In the genomic region with DNA sequence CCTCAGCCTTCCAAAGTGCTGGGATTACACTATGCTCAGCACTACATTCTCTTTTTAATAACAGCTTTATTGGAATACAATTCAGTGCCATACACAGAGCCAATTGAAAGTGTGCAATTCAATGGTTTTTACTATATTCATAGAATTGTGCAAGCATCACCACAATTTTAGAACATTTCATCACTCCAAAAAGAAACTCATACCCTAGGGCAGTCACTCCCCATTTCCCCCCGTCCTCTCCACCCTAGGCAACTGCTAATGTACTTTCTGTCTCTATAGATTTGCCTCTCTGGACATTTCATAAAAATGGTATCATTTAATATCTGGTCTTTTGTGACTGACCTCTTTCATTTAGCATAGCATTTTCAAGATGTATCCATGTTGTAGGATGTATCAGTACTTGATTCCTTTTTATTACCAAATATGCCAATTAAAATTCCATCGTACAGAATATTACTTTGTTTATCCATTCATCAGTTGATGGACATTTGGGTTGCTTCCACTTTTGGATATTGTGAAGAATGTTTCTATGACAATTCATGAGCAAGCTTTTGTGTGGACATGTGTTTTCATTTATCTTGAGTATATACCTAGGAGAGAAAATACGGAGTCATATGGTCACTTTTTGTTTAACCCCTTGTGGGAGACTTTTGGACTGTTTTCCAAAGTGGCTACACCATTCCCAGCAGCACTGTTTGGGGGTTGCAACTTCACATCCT, we compare ENCODE assay signal across 25 cellular contexts. TPM values are rescaled to one million over a fixed set of nuclear protein-coding genes. Genes with fewer than 3 reads are reported as not detected.
DNase-seq lines count a peak whose midpoint lies in the region; ATAC-seq and TF ChIP-seq lines count a peak whose summit lies in the region.
"Had no signal": no experiment of that assay in that cellular context is flagged by ENCODE, and none has a peak within 500 bp of the region (broad histone marks: within the 10 kb centered on the region; RNA-seq: fewer than 3 reads in every experiment).

No MANE protein-coding gene starts in this region.

- H3K27ac ChIP-seq in right atrium auricular region, result peak overlapping the region in 1 of 2 donors; percentile 6
- H3K27ac ChIP-seq: BLaER1 treated with 17β-estradiol and CSF1 and Interleukin-3, amounts not matched to agents 10 nM and 100 nM; psoas muscle; uterus; VCaP had no signal

- H3K4me3 ChIP-seq in AG10803 (ENCODE audit: low read length), result no peak overlapping the region
- H3K4me3 ChIP-seq in right atrium auricular region, result no peak overlapping the region
- H3K4me3 ChIP-seq: BLaER1 treated with 17β-estradiol and CSF1 and Interleukin-3, amounts not matched to agents 10 nM and 100 nM; hepatocyte; psoas muscle; uterus had no signal

- no peaks in the 10 kb centered on the region for H3K9me3 ChIP-seq in right atrium auricular region
- H3K9me3 ChIP-seq: BLaER1 treated with 17β-estradiol and CSF1 and Interleukin-3, amounts not matched to agents 10 nM and 100 nM; Caco-2; psoas muscle; uterus had no signal

- peaks cover 0 to 14% of the 10 kb centered on the region in 2 donors for H3K4me1 ChIP-seq in right atrium auricular region

- DNase-seq in AG10803 (ENCODE audit: low read depth) (peak; percentile 78), Kasumi-1 (lab: John Stamatoyannopoulos, UW) (peak; percentile 28 to 48), fibroblast of peridontal ligament (ENCODE audit: extremely low read depth) (peak; percentile 75), right atrium auricular region (ENCODE audit: low spot score) (no peak), NAMALWA (ENCODE audit: low spot score) (no peak)
- DNase-seq in activated CD4-positive, alpha-beta T cell treated with anti-CD3 and anti-CD28 coated beads, Interleukin-2, amount 50 U/mL, for 4 hours, result no peak
- DNase-seq: ACHN; activated CD4-positive, alpha-beta T cell treated with anti-CD3 and anti-CD28 coated beads, Interleukin-2, amount 10 ng/mL, durations not matched to agents 24 days and 14 days; activated naive CD4-positive, alpha-beta T cell treated with Interleukin-2 at 50 U/mL for 16 hours; activated T-cell treated with anti-CD3 and anti-CD28 coated beads, Interleukin-2, amount 50 U/mL, for 72 hours; amygdala; Caco-2; caudate nucleus; DMS79 treated with DMSO at 0.1 percent for 48 hours; foreskin melanocyte; H9; NCI-H1417 treated with DMSO at 0.1 percent for 48 hours; NCI-H2081 treated with DMSO at 0.1 percent for 48 hours; psoas muscle; uterus had no signal

- ATAC-seq in SK-N-SH treated with all-trans-retinoic acid at 6 μM for 48 hours (peak; percentile 55), GM21390 (IDR thresholded peaks at IDR 0.05; ENCODE audit: unreplicated experiment) (no peak)
- ATAC-seq: activated T-cell treated with anti-CD3 and anti-CD28 coated beads, Interleukin-2, amount 50 U/mL, for 72 hours; psoas muscle had no signal

- TF ChIP-seq CTCF in AG10803 (conservative IDR thresholded peaks at IDR 0.05; ENCODE audit: low read length) (no peak), right atrium auricular region (IDR thresholded peaks at IDR 0.05) (no peak)

- no peaks in the 10 kb centered on the region for H3K36me3 ChIP-seq in right atrium auricular region
- H3K36me3 ChIP-seq: BLaER1 treated with 17β-estradiol and CSF1 and Interleukin-3, amounts not matched to agents 10 nM and 100 nM; uterus had no signal

- no peaks in the 10 kb centered on the region for H3K27me3 ChIP-seq in right atrium auricular region
- H3K27me3 ChIP-seq: BLaER1 treated with 17β-estradiol and CSF1 and Interleukin-3, amounts not matched to agents 10 nM and 100 nM; hepatocyte; uterus had no signal

TF ChIP-seq in SK-N-SH treated with all-trans-retinoic acid at 6 μM for 48 hours, 23 proteins besides CTCF, POLR2A, EP300 and RAD21:
- TF ChIP-seq ISL1 (CRISPR knock-in tag; IDR thresholded peaks at IDR 0.05) (peak; percentile 41; the same call in 1 of the 2 replicates), ZC3H10 (CRISPR knock-in tag; IDR thresholded peaks at IDR 0.05) (no peak)

RNA-seq across cellular contexts. Expression of a gene that starts 6.3 kb away (rescaled TPM):
- 10 to 100 TPM; 41.2 to 45.2 TPM for total RNA-seq in right atrium auricular region

Comparison
In these comparisons a context has a peak if more than half of its experiments do, and no peak if none do; other contexts are left out.
1. DNase-seq: peak in AG10803 (single experiment), Kasumi-1 (2 of 2) and fibroblast of peridontal ligament (single experiment); none in right atrium auricular region (single experiment), NAMALWA (single experiment) and activated CD4-positive, alpha-beta T cell treated with anti-CD3 and anti-CD28 coated beads, Interleukin-2, amount 50 U/mL, for 4 hours (0 of 2).